Comparison of ENCODE assay signal across 8 cellular contexts in the genomic region with DNA sequence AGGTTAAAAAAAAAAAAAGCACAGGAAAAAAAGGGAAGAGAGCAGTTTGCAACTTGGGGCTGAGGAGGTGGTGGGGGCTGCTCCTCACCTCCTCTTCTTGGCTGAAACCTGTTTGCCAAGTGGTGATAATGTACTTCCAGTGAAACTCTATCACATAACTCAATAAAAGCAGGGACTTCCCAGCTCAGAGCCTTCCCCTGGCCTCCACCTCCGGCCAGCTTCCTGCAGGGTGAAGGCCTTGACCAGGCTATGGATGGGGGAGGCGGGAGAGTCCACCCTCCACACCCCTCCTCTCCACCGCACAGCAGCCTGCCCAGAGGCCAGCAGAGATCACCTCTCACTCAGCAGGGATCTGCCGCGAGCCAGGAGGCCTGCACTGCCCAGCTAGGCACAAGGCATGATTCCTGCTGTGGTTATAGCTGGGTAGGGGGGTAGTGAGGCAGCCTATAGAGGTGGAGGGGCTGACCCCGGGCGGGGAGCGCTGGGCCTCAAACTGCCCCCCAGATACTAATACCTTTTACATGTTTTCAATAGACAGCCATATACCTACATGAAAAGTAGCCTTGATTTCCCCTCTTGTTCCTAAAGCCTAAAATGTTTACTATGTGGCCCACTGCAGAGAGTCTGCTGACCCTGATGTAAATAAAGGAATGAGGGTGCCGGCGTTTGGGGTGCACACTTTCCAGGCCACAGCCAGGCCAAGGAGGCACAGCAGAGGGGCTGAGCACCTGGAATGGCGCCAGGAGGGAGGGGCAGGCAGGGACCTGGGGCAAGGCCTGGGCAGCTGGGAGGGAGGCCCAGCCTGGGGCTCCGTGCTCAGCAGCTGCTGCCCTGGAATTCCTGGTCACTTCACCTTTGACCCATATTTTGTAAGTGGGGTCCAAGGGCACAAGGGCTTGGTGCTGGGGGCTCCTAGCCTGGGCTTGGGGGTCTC. TPM values are rescaled to one million over a fixed set of nuclear protein-coding genes. Genes with fewer than 3 reads are reported as not detected.
A peak's percentile ranks its signal among the peaks of the same experiment; 100 is the strongest.
DNase-seq lines count a peak whose midpoint lies in the region; ATAC-seq and TF ChIP-seq lines count a peak whose summit lies in the region.

No MANE protein-coding gene starts in this region.

- H3K4me1 ChIP-seq in SK-N-SH (ENCODE audit: control insufficient read depth in 1 of 2, insufficient read depth in 2 of 2, low read depth in 1 of 2, low read length in 1 of 2) (peaks cover 5 to 33% of the 10 kb centered on the region in 2 experiments; a peak in 2 of 4 replicates), cardiac muscle cell (ENCODE audit: low read depth) (peaks cover 63% of the 10 kb centered on the region), psoas muscle (peaks cover 72% of the 10 kb centered on the region)

- intact Hi-C loops in psoas muscle (cut with DNase I): no loop called here

- peaks cover 94% of the 10 kb centered on the region for H3K79me2 ChIP-seq in SK-N-SH (ENCODE audit: insufficient read depth)

- H3K9ac ChIP-seq in SK-N-SH: no peak overlapping the region

- H3K27ac ChIP-seq in SK-N-SH (ENCODE audit: low read depth in 2 of 2, low read length in 1 of 2) (peak overlapping the region in 1 of 2 experiments; percentile 25; a peak in 1 of 4 replicates), cardiac muscle cell (peak overlapping the region; percentile 93), psoas muscle (peak overlapping the region; percentile 72)

- peak; percentile 58 to 73 (median 64) for ATAC-seq in psoas muscle
- no peak for ATAC-seq in GM21723 (IDR thresholded peaks at IDR 0.05; ENCODE audit: unreplicated experiment)

- POLR2A ChIA-PET in SK-N-SH (lab: Yijun Ruan, JAX): interaction anchor here (1.7 kb wide), 1 partner anchor 10 kb away, joined by 5 read pairs; a partner anchor contains a TSS

- H3K9me3 ChIP-seq in SK-N-SH (no peaks in the 10 kb centered on the region), cardiac muscle cell (ENCODE audit: low read depth) (no peaks in the 10 kb centered on the region), psoas muscle (no peaks in the 10 kb centered on the region)

- H3K9me2 ChIP-seq in SK-N-SH: no peaks in the 10 kb centered on the region

- peak overlapping the region; percentile 50 for H3K4me2 ChIP-seq in SK-N-SH

- H3K4me3 ChIP-seq in SK-N-SH (ENCODE audit: low read depth in 2 of 2, low read length in 1 of 2): no peak overlapping the region
- H3K4me3 ChIP-seq in cardiac muscle cell: no peak overlapping the region
- H3K4me3 ChIP-seq in psoas muscle: peak overlapping the region; percentile 0

- H2AFZ ChIP-seq in SK-N-SH (ENCODE audit: low read depth): no peak overlapping the region

- CTCF ChIA-PET in SK-N-SH (lab: Yijun Ruan, JAX): interaction anchor here (0.9 to 3.1 kb wide), 4 partner anchors 30 to 143 kb away, joined by 3 to 11 read pairs (median 3); no protein-coding TSS in a partner anchor

- TF ChIP-seq EP300 in SK-N-SH (IDR thresholded peaks at IDR 0.05; ENCODE audit: borderline replicate concordance in 1 of 2, low read depth in 1 of 2, low read length in 1 of 2): no peak

- TF ChIP-seq RAD21 in SK-N-SH (IDR thresholded peaks at IDR 0.05; ENCODE audit: low read length): no peak

- TF ChIP-seq CTCF in GM20000 (IDR thresholded peaks at IDR 0.05; ENCODE audit: extremely low read depth, missing control alignments) (no peak), SK-N-SH (IDR thresholded peaks at IDR 0.05) (no peak), cardiac muscle cell (IDR thresholded peaks at IDR 0.05; ENCODE audit: low read depth, low read length) (no peak), psoas muscle (IDR thresholded peaks at IDR 0.05) (no peak)

- H3K36me3 ChIP-seq in SK-N-SH (replicated peaks in 1 of 2; ENCODE audit: control insufficient read depth in 1 of 2, insufficient read depth in 2 of 2, low read length in 1 of 2): peaks cover 0 to 9% of the 10 kb centered on the region in 2 experiments
- H3K36me3 ChIP-seq in cardiac muscle cell: no peaks in the 10 kb centered on the region
- H3K36me3 ChIP-seq in psoas muscle (ENCODE audit: insufficient read depth in 1 of 2, low read depth in 1 of 2): no peaks in the 10 kb centered on the region

- H3F3A ChIP-seq in SK-N-SH (replicated peaks; ENCODE audit: insufficient read depth): no peaks in the 10 kb centered on the region

- no peaks in the 10 kb centered on the region for H3K27me3 ChIP-seq in SK-N-SH (ENCODE audit: insufficient read depth)
- H3K27me3 ChIP-seq in cardiac muscle cell: no peaks in the 10 kb centered on the region
- no peaks in the 10 kb centered on the region for H3K27me3 ChIP-seq in psoas muscle (ENCODE audit: insufficient read depth in 3 of 3, low read length in 2 of 3)

- 74% methylated on average over 6 of the region's 12 CpGs for WGBS in SK-N-SH (ENCODE audit: low lambda C conversion rate)
- WGBS in psoas muscle, 3 donors: 19 to 23% (median 22%) methylated on average over 12 of the region's 12 CpGs

- DNase-seq in GM20000 (ENCODE audit: low spot score): peak; percentile 18
- peak; percentile 73 for DNase-seq in SK-N-SH
- DNase-seq in cardiac muscle cell (ENCODE audit: low read depth in 1 of 2, low spot score in 1 of 2): peak; percentile 66 to 72
- peak; percentile 42 to 65 for DNase-seq in psoas muscle
- DNase-seq in KG1 (lab: John Stamatoyannopoulos, UW): no peak
- no peak for DNase-seq in AG08395 (ENCODE audit: low spot score)
- DNase-seq in GDM1 (lab: John Stamatoyannopoulos, UW): no peak

- peaks cover 98% of the 10 kb centered on the region for H4K20me1 ChIP-seq in SK-N-SH (ENCODE audit: insufficient read depth)

TF ChIP-seq in SK-N-SH, 30 proteins besides CTCF, POLR2A, EP300 and RAD21:
- TF ChIP-seq, protein P1, sequence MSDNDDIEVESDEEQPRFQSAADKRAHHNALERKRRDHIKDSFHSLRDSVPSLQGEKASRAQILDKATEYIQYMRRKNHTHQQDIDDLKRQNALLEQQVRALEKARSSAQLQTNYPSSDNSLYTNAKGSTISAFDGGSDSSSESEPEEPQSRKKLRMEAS (IDR thresholded peaks at IDR 0.05; ENCODE audit: low read depth): no peak
- TF ChIP-seq MXI1 (IDR thresholded peaks at IDR 0.05; ENCODE audit: low read depth, low read length): 0 out of 2 replicates have a peak, but pooled peaks have one; percentile 29
- TF ChIP-seq FOXM1 (IDR thresholded peaks at IDR 0.05; ENCODE audit: low read depth): no peak
- TF ChIP-seq RXRA (IDR thresholded peaks at IDR 0.05; ENCODE audit: borderline replicate concordance, low read depth): no peak
- no peak for TF ChIP-seq RFX5 (IDR thresholded peaks at IDR 0.05; ENCODE audit: low read length)

RNA-seq across cellular contexts. Expression of a gene that starts 10.3 kb away (rescaled TPM):
- 14.3 and 16.0 TPM in 2 replicates for polyA plus RNA-seq in SK-N-SH (2012; rRNA removed)
- polyA plus RNA-seq in SK-N-SH (2012; cell fraction: cytosol; rRNA removed): 5.9 and 10.5 TPM in 2 replicates
- 23.9 and 26.9 TPM in 2 replicates for polyA plus RNA-seq in SK-N-SH (2012; cell fraction: nucleus; rRNA removed)
- total RNA-seq in cardiac muscle cell: 43.0 and 45.5 TPM in 2 replicates
- polyA plus RNA-seq in cardiac muscle cell: 29.2 and 34.9 TPM in 2 replicates
- total RNA-seq in psoas muscle: 10 to 100 TPM; 33.3 to 62.7 (median 54.2) TPM
- 10 to 100 TPM; 27.3 to 56.6 (median 49.1) TPM for polyA plus RNA-seq in psoas muscle

RNA-seq across cellular contexts. Expression of a gene that starts 30.3 kb away (rescaled TPM):
- polyA plus RNA-seq in SK-N-SH (2012; rRNA removed) (21.8 and 23.2 TPM in 2 replicates), cardiac muscle cell (71.8 and 88.4 TPM in 2 replicates), psoas muscle (10 to 100 TPM; 14.1 to 22.4 (median 14.7) TPM)
- polyA plus RNA-seq in SK-N-SH (2012; cell fraction: cytosol; rRNA removed): 9.6 and 13.9 TPM in 2 replicates
- polyA plus RNA-seq in SK-N-SH (2012; cell fraction: nucleus; rRNA removed): 68.1 and 90.5 TPM in 2 replicates
- total RNA-seq in cardiac muscle cell (67.8 and 72.8 TPM in 2 replicates), psoas muscle (10 to 100 TPM; 12.0 to 20.6 (median 16.6) TPM)

Comparison
In these comparisons a context has a peak if more than half of its experiments do, and no peak if none do; other contexts are left out.
1. DNase-seq: peak in GM20000 (single experiment), SK-N-SH (single experiment), cardiac muscle cell (2 of 2) and psoas muscle (2 of 2); none in KG1 (single experiment), AG08395 (single experiment) and GDM1 (single experiment).